Comparison of ENCODE assay signal across 6 cellular contexts in genomic region chr2:239654266-239654665, GRCh38.
"Had no signal": no experiment of that assay in that cellular context is flagged by ENCODE, and none has a peak within 500 bp of the region (broad histone marks: within the 10 kb centered on the region; RNA-seq: fewer than 3 reads in every experiment).

No MANE protein-coding gene starts in this region.

- H3K4me3 ChIP-seq: GM23338, K562 had no signal

- H3K4me3 Mint-ChIP-seq: GM23338, H9 had no signal

- H3K4me2 ChIP-seq: GM23338 had no signal

- ATAC-seq: GM23338, K562 had no signal

- H2AFZ ChIP-seq: GM23338 had no signal

- DNase-seq: H9, HCEC 1CT, IMR-90, KG1 had no signal

- H3K4me1 Mint-ChIP-seq: GM23338 had no signal

- H3K27ac Mint-ChIP-seq: GM23338, H9 had no signal
